Comparison of ENCODE assay signal across 8 cellular contexts in genomic region chr2:42359304-42359749, GRCh38. TPM values are rescaled to one million over a fixed set of nuclear protein-coding genes. Genes with fewer than 3 reads are reported as not detected.
A peak's percentile ranks its signal among the peaks of the same experiment; 100 is the strongest.
DNase-seq lines count a peak whose midpoint lies in the region; ATAC-seq and TF ChIP-seq lines count a peak whose summit lies in the region.

No MANE protein-coding gene starts in this region.

- H3K4me1 Mint-ChIP-seq in Calu3 (ENCODE audit: low read depth, unreplicated experiment) (peaks cover 30% of the 10 kb centered on the region), nephron progenitor cell (peaks cover 62% of the 10 kb centered on the region)

- H3K4me1 ChIP-seq in Loucy (ENCODE audit: insufficient read depth, low read length, poor library complexity, severe bottlenecking): peaks cover 31% of the 10 kb centered on the region

- no peaks in the 10 kb centered on the region for H3K27me3 ChIP-seq in Loucy (ENCODE audit: insufficient read depth, low read length, poor library complexity, severe bottlenecking)

- DNase-seq in Calu3: no peak
- DNase-seq in choroid plexus epithelial cell (ENCODE audit: low read depth): peak; percentile 35
- DNase-seq in nephron progenitor cell: no peak
- no peak for DNase-seq in left colon

- no peaks in the 10 kb centered on the region for H3K36me3 ChIP-seq in Loucy (ENCODE audit: insufficient read depth, low read length)

- H3K36me3 Mint-ChIP-seq in Calu3 (ENCODE audit: insufficient read depth, unreplicated experiment): peaks cover 41% of the 10 kb centered on the region
- peaks cover 15% of the 10 kb centered on the region for H3K36me3 Mint-ChIP-seq in nephron progenitor cell (ENCODE audit: low read depth)

- H3K27me3 Mint-ChIP-seq in Calu3 (ENCODE audit: unreplicated experiment): no peaks in the 10 kb centered on the region
- H3K27me3 Mint-ChIP-seq in nephron progenitor cell (ENCODE audit: low read depth, poor library complexity): peaks cover 13% of the 10 kb centered on the region

- ATAC-seq in HG02970 (IDR thresholded peaks at IDR 0.05; ENCODE audit: low FRiP score, unreplicated experiment) (no peak), left colon (no peak), GM18861 (IDR thresholded peaks at IDR 0.05; ENCODE audit: unreplicated experiment) (no peak), GM21737 (IDR thresholded peaks at IDR 0.05; ENCODE audit: unreplicated experiment) (no peak)

- TF ChIP-seq CTCF in Calu3 (IDR thresholded peaks at IDR 0.05; ENCODE audit: unreplicated experiment) (no peak), Loucy (conservative IDR thresholded peaks at IDR 0.05; ENCODE audit: low read length) (no peak), choroid plexus epithelial cell (conservative IDR thresholded peaks at IDR 0.05; ENCODE audit: low read depth, low read length) (no peak), nephron progenitor cell (IDR thresholded peaks at IDR 0.05) (no peak)

- BruUV-seq in Calu3 (replicated peaks; lab: Mats Ljungman, UMichigan): no TSS peak

- H3K4me3 ChIP-seq in Loucy (ENCODE audit: low read length, poor library complexity, severe bottlenecking): peak overlapping the region; percentile 89
- peak overlapping the region; percentile 100 for H3K4me3 ChIP-seq in choroid plexus epithelial cell (ENCODE audit: low read depth, low read length)

- H3K4me2 ChIP-seq in Loucy (ENCODE audit: low read depth, low read length, poor library complexity, severe bottlenecking): peak overlapping the region; percentile 98

- H3K9ac ChIP-seq in Loucy (ENCODE audit: low read depth, low read length, poor library complexity, severe bottlenecking): peak overlapping the region; percentile 91

- H3F3A ChIP-seq in Loucy (ENCODE audit: low read depth): no peaks in the 10 kb centered on the region

- H3K9me3 Mint-ChIP-seq in Calu3 (ENCODE audit: low read depth, unreplicated experiment) (no peaks in the 10 kb centered on the region), nephron progenitor cell (no peaks in the 10 kb centered on the region)

- no peaks in the 10 kb centered on the region for H3K9me3 ChIP-seq in Loucy (ENCODE audit: insufficient read depth, low read depth, low read length)

- no peaks in the 10 kb centered on the region for H3K9me2 ChIP-seq in Loucy (replicated peaks; ENCODE audit: low read depth, low read length)

- intact Hi-C loops in Calu3 (cut with micrococcal nuclease; ENCODE audit: unreplicated experiment): no loop called here
- intact Hi-C loops in left colon (cut with DNase I, micrococcal nuclease): no loop called here

- H3K27ac Mint-ChIP-seq in Calu3 (ENCODE audit: unreplicated experiment) (peak overlapping the region; percentile 71), nephron progenitor cell (peak overlapping the region; percentile 70)

- H4K20me1 ChIP-seq in Loucy (ENCODE audit: insufficient read depth, low read length, poor library complexity, severe bottlenecking): peaks cover 41% of the 10 kb centered on the region

- no peak overlapping the region for H2AFZ ChIP-seq in Loucy (ENCODE audit: low read length)

- H3K4me3 Mint-ChIP-seq in Calu3 (ENCODE audit: low read depth, unreplicated experiment) (peak overlapping the region; percentile 83), nephron progenitor cell (peak overlapping the region; percentile 91)

- CTCF ChIA-PET in Calu3 (lab: Charles Lee): interaction anchor here (0.6 to 1.0 kb wide), 2 partner anchors 12 to 17 kb away, joined by 3 read pairs; no protein-coding TSS in a partner anchor

- peaks cover 61% of the 10 kb centered on the region for H3K79me2 ChIP-seq in Loucy (ENCODE audit: insufficient read depth, low read length)

RNA-seq across cellular contexts. Expression of gene COX7A2L, which starts 1.7 kb away (rescaled TPM):
- total RNA-seq in Calu3 (2022) (97.5 and 98.0 TPM in 2 replicates), left colon (100 to 1,000 TPM in 1 of 2 donors, 10 to 100 TPM in 1; 97.2 to 111 TPM)
